Comparison of ENCODE assay signal across 1 cellular context in genomic region chr7:94133460-94133859, GRCh38.
TF ChIP-seq lines count a peak whose summit lies in the region.

No MANE protein-coding gene starts in this region.

TF ChIP-seq in GM12878, 131 proteins besides CTCF, POLR2A, EP300 and RAD21 (continued from another document):
- TF ChIP-seq REST (IDR thresholded peaks at IDR 0.05; ENCODE audit: low read depth, low read length) (no peak), MTA2 (IDR thresholded peaks at IDR 0.05; ENCODE audit: low read depth) (peak; percentile 98), TCF12 (IDR thresholded peaks at IDR 0.05; ENCODE audit: low read depth, low read length) (peak; percentile 70; the same call in 1 of the 2 replicates), CREM (IDR thresholded peaks at IDR 0.05; ENCODE audit: low read depth) (no peak), DPF2 (IDR thresholded peaks at IDR 0.05) (peak; percentile 86), CHD2 (IDR thresholded peaks at IDR 0.05; ENCODE audit: borderline replicate concordance, low read depth, low read length) (0 out of 2 replicates have a peak, but pooled peaks have one; percentile 26), ZNF592 (IDR thresholded peaks at IDR 0.05) (no peak), JUND (IDR thresholded peaks at IDR 0.05; ENCODE audit: low read depth, low read length) (peak; percentile 71), PKNOX1 (IDR thresholded peaks at IDR 0.05) (no peak)
- TF ChIP-seq, protein P1, sequence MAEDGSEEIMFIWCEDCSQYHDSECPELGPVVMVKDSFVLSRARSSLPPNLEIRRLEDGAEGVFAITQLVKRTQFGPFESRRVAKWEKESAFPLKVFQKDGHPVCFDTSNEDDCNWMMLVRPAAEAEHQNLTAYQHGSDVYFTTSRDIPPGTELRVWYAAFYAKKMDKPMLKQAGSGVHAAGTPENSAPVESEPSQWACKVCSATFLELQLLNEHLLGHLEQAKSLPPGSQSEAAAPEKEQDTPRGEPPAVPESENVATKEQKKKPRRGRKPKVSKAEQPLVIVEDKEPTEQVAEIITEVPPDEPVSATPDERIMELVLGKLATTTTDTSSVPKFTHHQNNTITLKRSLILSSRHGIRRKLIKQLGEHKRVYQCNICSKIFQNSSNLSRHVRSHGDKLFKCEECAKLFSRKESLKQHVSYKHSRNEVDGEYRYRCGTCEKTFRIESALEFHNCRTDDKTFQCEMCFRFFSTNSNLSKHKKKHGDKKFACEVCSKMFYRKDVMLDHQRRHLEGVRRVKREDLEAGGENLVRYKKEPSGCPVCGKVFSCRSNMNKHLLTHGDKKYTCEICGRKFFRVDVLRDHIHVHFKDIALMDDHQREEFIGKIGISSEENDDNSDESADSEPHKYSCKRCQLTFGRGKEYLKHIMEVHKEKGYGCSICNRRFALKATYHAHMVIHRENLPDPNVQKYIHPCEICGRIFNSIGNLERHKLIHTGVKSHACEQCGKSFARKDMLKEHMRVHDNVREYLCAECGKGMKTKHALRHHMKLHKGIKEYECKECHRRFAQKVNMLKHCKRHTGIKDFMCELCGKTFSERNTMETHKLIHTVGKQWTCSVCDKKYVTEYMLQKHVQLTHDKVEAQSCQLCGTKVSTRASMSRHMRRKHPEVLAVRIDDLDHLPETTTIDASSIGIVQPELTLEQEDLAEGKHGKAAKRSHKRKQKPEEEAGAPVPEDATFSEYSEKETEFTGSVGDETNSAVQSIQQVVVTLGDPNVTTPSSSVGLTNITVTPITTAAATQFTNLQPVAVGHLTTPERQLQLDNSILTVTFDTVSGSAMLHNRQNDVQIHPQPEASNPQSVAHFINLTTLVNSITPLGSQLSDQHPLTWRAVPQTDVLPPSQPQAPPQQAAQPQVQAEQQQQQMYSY (CRISPR knock-in tag; IDR thresholded peaks at IDR 0.05) = no peak
